Comparison of ENCODE assay signal across 7 cellular contexts in the genomic region with DNA sequence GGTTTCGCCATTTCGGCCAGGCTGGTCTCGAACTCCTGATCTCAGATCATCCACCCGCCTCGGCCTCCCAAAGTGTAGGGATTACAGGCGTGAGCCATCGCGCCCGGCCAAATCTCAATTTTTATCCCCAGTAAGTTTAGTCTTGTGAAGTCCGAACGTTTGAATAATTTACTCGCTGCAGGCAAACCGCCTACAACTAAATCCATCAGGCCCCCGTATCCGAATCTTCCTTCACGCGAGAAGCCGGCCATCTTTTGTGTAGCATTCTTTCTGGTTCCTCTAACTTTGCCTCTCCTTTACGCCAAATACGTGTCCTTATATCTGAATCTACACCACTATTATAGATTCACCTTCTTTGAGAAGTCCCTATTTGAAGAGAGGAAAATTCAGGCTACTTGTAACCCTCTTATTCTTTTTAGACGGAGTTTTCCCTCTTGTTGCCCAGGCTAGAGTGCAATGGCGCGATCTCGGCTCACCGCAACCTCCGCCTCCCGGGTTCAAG. TPM values are rescaled to one million over a fixed set of nuclear protein-coding genes. Genes with fewer than 3 reads are reported as not detected.
DNase-seq lines count a peak whose midpoint lies in the region; ATAC-seq and TF ChIP-seq lines count a peak whose summit lies in the region.

No MANE protein-coding gene starts in this region.

- TF ChIP-seq CTCF in GM12865 (IDR thresholded peaks at IDR 0.05; ENCODE audit: insufficient read depth, low read depth, low read length, missing control alignments) (no peak), breast epithelium (IDR thresholded peaks at IDR 0.05) (no peak), transverse colon (IDR thresholded peaks at IDR 0.05) (no peak)

- H3K36me3 ChIP-seq in NT2/D1 (ENCODE audit: insufficient read depth, insufficient read length, low read length), result peaks cover 47% of the 10 kb centered on the region
- no peaks in the 10 kb centered on the region for H3K36me3 ChIP-seq in breast epithelium
- H3K36me3 ChIP-seq in transverse colon, result peaks cover 0 to 22% (median 7%) of the 10 kb centered on the region in 4 donors

- WGBS in transverse colon (ENCODE audit: low coverage in 1 of 2), 2 donors, result 21 to 55% methylated on average over 13 to 27 of the region's 27 CpGs

- H3K27ac ChIP-seq in breast epithelium (peak overlapping the region; percentile 88 to 93), transverse colon (peak overlapping the region; percentile 86 to 93 (median 92))

- H3K4me3 ChIP-seq in GM12865 (ENCODE audit: low read depth, low read length), result peak overlapping the region; percentile 74
- peak overlapping the region; percentile 84 for H3K4me3 ChIP-seq in NT2/D1 (ENCODE audit: insufficient read length, low read depth)
- H3K4me3 ChIP-seq in breast epithelium, result peak overlapping the region; percentile 69 to 80 (median 77)
- peak overlapping the region; percentile 64 to 90 (median 70) for H3K4me3 ChIP-seq in transverse colon

- in situ Hi-C loops in transverse colon (cut with MboI; ENCODE audit: low pct_ligation_motif_present in 1 of 4, low pct_unique_long_range_greater_than_20kb in 1 of 4, low sequenced_read_pairs in 3 of 4), result no loop called here

- H3K4me1 ChIP-seq in NT2/D1 (ENCODE audit: insufficient read depth, insufficient read length) (no peaks in the 10 kb centered on the region), breast epithelium (peaks cover 0 to 7% of the 10 kb centered on the region in 2 donors), transverse colon (peaks cover 7 to 23% (median 9%) of the 10 kb centered on the region in 4 donors)

- intact Hi-C loops in breast epithelium (cut with DNase I; ENCODE audit: low total_unique reads) (no loop called here), transverse colon (cut with DNase I; ENCODE audit: low total_unique reads) (loop anchor here (5.0 kb wide), 1 partner anchor 104 kb away; the partner anchor contains the start of genes C22orf23 and POLR2F)

- no peak for TF ChIP-seq EP300 in transverse colon (IDR thresholded peaks at IDR 0.05; ENCODE audit: low read depth)

- ATAC-seq in GM19035 (IDR thresholded peaks at IDR 0.05; ENCODE audit: unreplicated experiment), result no peak

- no peak for TF ChIP-seq POLR2A in breast epithelium (IDR thresholded peaks at IDR 0.05)
- no peak for TF ChIP-seq POLR2A in transverse colon (IDR thresholded peaks at IDR 0.05)

- H3K9me3 ChIP-seq in NT2/D1 (ENCODE audit: insufficient read depth, low read length), result 0 out of 2 replicates have a peak, but pooled peaks cover 3% of the 10 kb centered on the region
- no peaks in the 10 kb centered on the region for H3K9me3 ChIP-seq in breast epithelium
- H3K9me3 ChIP-seq in transverse colon, result no peaks in the 10 kb centered on the region

- H3K9ac ChIP-seq in NT2/D1 (ENCODE audit: insufficient read length, low read depth), result peak overlapping the region; percentile 97

- DNase-seq in GM12865 (ENCODE audit: low read depth) (peak; percentile 34), NT2/D1 (ENCODE audit: low read depth, low spot score) (no peak), breast epithelium (ENCODE audit: low spot score in 2 of 2) (no peak), lung microvascular endothelial cell (ENCODE audit: low read depth in 2 of 2) (peak; percentile 32 to 51), transverse colon (no peak), HK-2 (ENCODE audit: unreplicated experiment) (no peak)

- H3K27me3 ChIP-seq in NT2/D1 (ENCODE audit: insufficient read depth, insufficient read length) (no peaks in the 10 kb centered on the region), breast epithelium (no peaks in the 10 kb centered on the region), transverse colon (no peaks in the 10 kb centered on the region)

RNA-seq across cellular contexts. Expression of gene EIF3L, which starts 0.6 kb away (rescaled TPM):
- total RNA-seq in breast epithelium, result 100 to 1,000 TPM; 471 to 569 (median 490) TPM
- total RNA-seq in lung microvascular endothelial cell, result 293 and 344 TPM in 2 replicates
- total RNA-seq in transverse colon, result 100 to 1,000 TPM in 3 of 4 donors, 10 to 100 TPM in 1; 89.4 to 292 (median 217) TPM

RNA-seq across cellular contexts. Expression of gene ANKRD54, which starts 4.5 kb away (rescaled TPM):
- total RNA-seq in breast epithelium, result 10 to 100 TPM; 27.5 to 41.3 (median 34.9) TPM
- total RNA-seq in lung microvascular endothelial cell, result 15.9 and 18.8 TPM in 2 replicates
- total RNA-seq in transverse colon, result 10 to 100 TPM; 12.7 to 86.8 (median 40.6) TPM

RNA-seq across cellular contexts. Expression of gene GALR3, which starts 25.5 kb away (rescaled TPM):
- total RNA-seq in breast epithelium (under 1 TPM in 1 of 3 donors, not detected in 2; 0.44 TPM), lung microvascular endothelial cell (not detected in 2 replicates), transverse colon (not detected)

RNA-seq across cellular contexts. Expression of gene GCAT, which starts 40.9 kb away (rescaled TPM):
- total RNA-seq in breast epithelium (10 to 100 TPM; 17.3 to 23.7 (median 21.6) TPM), lung microvascular endothelial cell (11.9 and 19.8 TPM in 2 replicates), transverse colon (10 to 100 TPM in 1 of 4 donors, 1 to 10 TPM in 3; 6.4 to 10.1 (median 7.7) TPM)

RNA-seq across cellular contexts. Expression of gene MICALL1, which starts 57.5 kb away (rescaled TPM):
- 10 to 100 TPM in 2 of 3 donors, 1 to 10 TPM in 1; 8.6 to 25.6 (median 22.0) TPM for total RNA-seq in breast epithelium
- 20.7 and 30.2 TPM in 2 replicates for total RNA-seq in lung microvascular endothelial cell
- total RNA-seq in transverse colon, result 10 to 100 TPM; 26.8 to 87.2 (median 37.3) TPM

Comparison
In these comparisons a context has a peak if more than half of its experiments do, and no peak if none do; other contexts are left out.
1. DNase-seq: peak in GM12865 (single experiment) and lung microvascular endothelial cell (2 of 2); none in NT2/D1 (single experiment), breast epithelium (0 of 2), transverse colon (single experiment) and HK-2 (single experiment).
2. Peak in every context shown above with its lines, with median percentiles within 50 percentile points of each other: H3K4me3 ChIP-seq.